Comparison of ENCODE assay signal across 1 cellular context in the genomic region with DNA sequence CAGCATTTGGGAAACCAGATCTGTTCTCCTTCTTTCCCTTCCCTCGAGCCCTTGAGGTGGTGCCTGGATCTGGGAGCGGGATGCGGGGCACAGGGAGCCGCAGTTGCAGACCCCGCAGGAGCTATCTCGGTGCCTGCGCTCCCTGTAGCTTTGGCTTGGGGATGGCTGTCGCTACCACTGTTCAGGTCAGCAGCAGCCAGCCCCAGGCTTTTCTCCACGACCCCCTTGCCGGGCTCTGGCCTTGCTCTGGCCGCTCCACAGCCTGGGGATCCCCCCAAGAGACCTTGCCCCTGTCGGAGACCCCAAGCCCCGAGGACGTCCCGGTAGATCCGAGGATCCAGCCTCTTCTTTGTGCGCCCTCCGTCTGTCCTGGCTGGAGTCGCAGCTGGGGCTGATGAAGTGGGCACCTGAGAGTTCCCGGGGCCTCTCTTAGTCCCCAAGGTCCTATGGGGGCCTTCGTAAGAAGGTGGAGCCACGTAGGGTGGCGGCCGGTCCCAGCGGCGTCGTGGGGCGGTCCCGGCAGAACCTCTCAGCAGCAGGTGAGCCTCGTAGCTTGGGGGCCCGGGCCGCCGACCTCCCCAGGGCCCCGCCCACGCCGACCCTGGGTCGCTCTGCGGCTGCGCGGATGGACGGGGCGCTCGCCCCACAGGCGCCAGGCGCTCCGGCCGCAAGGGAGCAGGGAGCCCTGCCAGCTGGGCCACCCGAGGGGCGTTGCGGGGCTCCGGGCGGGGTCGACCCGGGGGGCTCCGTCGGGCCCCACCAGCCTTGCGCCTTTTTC.
TF ChIP-seq lines count a peak whose summit lies in the region.

No MANE protein-coding gene starts in this region.

TF ChIP-seq in HepG2, 621 proteins besides CTCF, POLR2A, EP300 and RAD21 (continued from another document and continues in another):
- TF ChIP-seq NRL (CRISPR knock-in tag; IDR thresholded peaks at IDR 0.05; ENCODE audit: borderline replicate concordance) (no peak), ZNF598 (CRISPR knock-in tag; IDR thresholded peaks at IDR 0.05; ENCODE audit: borderline replicate concordance) (no peak), ZZZ3 (CRISPR knock-in tag; IDR thresholded peaks at IDR 0.05; ENCODE audit: borderline replicate concordance) (no peak), ZNF839 (CRISPR knock-in tag; IDR thresholded peaks at IDR 0.05; ENCODE audit: borderline replicate concordance) (no peak), ZNF260 (CRISPR knock-in tag; IDR thresholded peaks at IDR 0.05; ENCODE audit: borderline replicate concordance, low read depth) (no peak), GLI4 (CRISPR knock-in tag; IDR thresholded peaks at IDR 0.05; ENCODE audit: borderline replicate concordance) (no peak), ZBTB20 (CRISPR knock-in tag; IDR thresholded peaks at IDR 0.05; ENCODE audit: borderline replicate concordance, low read depth) (peak; percentile 13; the same call in 1 of the 2 replicates), THYN1 (CRISPR knock-in tag; IDR thresholded peaks at IDR 0.05; ENCODE audit: borderline replicate concordance, low read depth) (no peak), AHR (CRISPR knock-in tag; IDR thresholded peaks at IDR 0.05) (no peak), ZNF232 (CRISPR knock-in tag; IDR thresholded peaks at IDR 0.05; ENCODE audit: borderline replicate concordance) (no peak), ZNF354B (CRISPR knock-in tag; IDR thresholded peaks at IDR 0.05) (no peak), E2F2 (CRISPR knock-in tag; IDR thresholded peaks at IDR 0.05; ENCODE audit: borderline replicate concordance) (no peak), REL (CRISPR knock-in tag; conservative IDR thresholded peaks at IDR 0.05) (0 out of 2 replicates have a peak, but pooled peaks have one; percentile 22), ZNF468 (CRISPR knock-in tag; IDR thresholded peaks at IDR 0.05) (no peak), ZBTB1 (CRISPR knock-in tag; IDR thresholded peaks at IDR 0.05; ENCODE audit: borderline replicate concordance) (no peak), ZFP37 (CRISPR knock-in tag; IDR thresholded peaks at IDR 0.05; ENCODE audit: borderline replicate concordance) (no peak), PCBP1 (IDR thresholded peaks at IDR 0.05; ENCODE audit: borderline replicate concordance, low read depth, low read length) (no peak), ZNF44 (CRISPR knock-in tag; IDR thresholded peaks at IDR 0.05) (no peak), ZBTB44 (CRISPR knock-in tag; IDR thresholded peaks at IDR 0.05) (no peak), ZNF850 (CRISPR knock-in tag; conservative IDR thresholded peaks at IDR 0.05) (no peak), ZNF256 (CRISPR knock-in tag; conservative IDR thresholded peaks at IDR 0.05) (no peak), SRSF4 (IDR thresholded peaks at IDR 0.05; ENCODE audit: low read depth, low read length, poor library complexity, severe bottlenecking) (no peak), ZNF713 (CRISPR knock-in tag; IDR thresholded peaks at IDR 0.05) (no peak), SIN3B (IDR thresholded peaks at IDR 0.05; ENCODE audit: low read length) (no peak), SOX13 (IDR thresholded peaks at IDR 0.05) (no peak), SOX13 (CRISPR knock-in tag; conservative IDR thresholded peaks at IDR 0.05 in 1 of 2, IDR thresholded peaks at IDR 0.05 in 1 of 2) (no peak; a peak in 1 of 4 replicates), PTBP1 (IDR thresholded peaks at IDR 0.05; ENCODE audit: low read depth, low read length, poor library complexity, severe bottlenecking) (peak; percentile 23), IKZF1 (IDR thresholded peaks at IDR 0.05) (no peak), POLR2G (IDR thresholded peaks at IDR 0.05; ENCODE audit: low read depth, low read length) (peak; percentile 73; the same call in 1 of the 2 replicates), NONO (IDR thresholded peaks at IDR 0.05) (no peak), NONO (CRISPR knock-in tag; conservative IDR thresholded peaks at IDR 0.05) (no peak), TOPORS (CRISPR knock-in tag; IDR thresholded peaks at IDR 0.05) (no peak), ZNF550 (CRISPR knock-in tag; IDR thresholded peaks at IDR 0.05; ENCODE audit: borderline replicate concordance) (no peak), NFE2L2 (IDR thresholded peaks at IDR 0.05; ENCODE audit: low read length) (no peak), MEIS1 (CRISPR knock-in tag; IDR thresholded peaks at IDR 0.05; ENCODE audit: borderline replicate concordance) (peak; percentile 26; the same call in 1 of the 2 replicates), SRSF1 (optimal IDR thresholded peaks at IDR 0.05; ENCODE audit: low read depth, low read length) (peak; percentile 42), CCDC6 (CRISPR knock-in tag; IDR thresholded peaks at IDR 0.05) (peak; percentile 61; the same call in 1 of the 2 replicates)
- TF ChIP-seq, protein P1, sequence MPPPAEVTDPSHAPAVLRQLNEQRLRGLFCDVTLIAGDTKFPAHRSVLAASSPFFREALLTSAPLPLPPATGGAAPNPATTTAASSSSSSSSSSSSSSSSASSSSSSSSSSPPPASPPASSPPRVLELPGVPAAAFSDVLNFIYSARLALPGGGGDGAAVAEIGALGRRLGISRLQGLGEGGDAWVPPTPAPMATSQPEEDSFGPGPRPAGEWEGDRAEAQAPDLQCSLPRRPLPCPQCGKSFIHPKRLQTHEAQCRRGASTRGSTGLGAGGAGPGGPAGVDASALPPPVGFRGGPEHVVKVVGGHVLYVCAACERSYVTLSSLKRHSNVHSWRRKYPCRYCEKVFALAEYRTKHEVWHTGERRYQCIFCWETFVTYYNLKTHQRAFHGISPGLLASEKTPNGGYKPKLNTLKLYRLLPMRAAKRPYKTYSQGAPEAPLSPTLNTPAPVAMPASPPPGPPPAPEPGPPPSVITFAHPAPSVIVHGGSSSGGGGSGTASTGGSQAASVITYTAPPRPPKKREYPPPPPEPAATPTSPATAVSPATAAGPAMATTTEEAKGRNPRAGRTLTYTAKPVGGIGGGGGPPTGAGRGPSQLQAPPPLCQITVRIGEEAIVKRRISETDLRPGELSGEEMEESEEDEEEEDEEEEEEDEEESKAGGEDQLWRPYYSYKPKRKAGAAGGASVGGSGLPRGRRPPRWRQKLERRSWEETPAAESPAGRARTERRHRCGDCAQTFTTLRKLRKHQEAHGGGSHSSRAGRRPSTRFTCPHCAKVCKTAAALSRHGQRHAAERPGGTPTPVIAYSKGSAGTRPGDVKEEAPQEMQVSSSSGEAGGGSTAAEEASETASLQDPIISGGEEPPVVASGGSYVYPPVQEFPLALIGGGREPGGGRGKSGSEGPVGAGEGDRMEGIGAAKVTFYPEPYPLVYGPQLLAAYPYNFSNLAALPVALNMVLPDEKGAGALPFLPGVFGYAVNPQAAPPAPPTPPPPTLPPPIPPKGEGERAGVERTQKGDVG (CRISPR knock-in tag; IDR thresholded peaks at IDR 0.05; ENCODE audit: borderline replicate concordance), result peak; percentile 43; the same call in 1 of the 2 replicates
- TF ChIP-seq, protein P2, sequence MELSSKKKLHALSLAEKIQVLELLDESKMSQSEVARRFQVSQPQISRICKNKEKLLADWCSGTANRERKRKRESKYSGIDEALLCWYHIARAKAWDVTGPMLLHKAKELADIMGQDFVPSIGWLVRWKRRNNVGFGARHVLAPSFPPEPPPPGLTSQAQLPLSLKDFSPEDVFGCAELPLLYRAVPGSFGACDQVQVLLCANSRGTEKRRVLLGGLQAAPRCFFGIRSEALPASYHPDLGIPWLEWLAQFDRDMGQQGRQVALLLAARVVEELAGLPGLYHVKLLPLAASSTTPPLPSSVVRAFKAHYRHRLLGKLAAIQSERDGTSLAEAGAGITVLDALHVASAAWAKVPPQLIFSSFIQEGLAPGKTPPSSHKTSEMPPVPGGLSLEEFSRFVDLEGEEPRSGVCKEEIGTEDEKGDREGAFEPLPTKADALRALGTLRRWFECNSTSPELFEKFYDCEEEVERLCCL (CRISPR knock-in tag; IDR thresholded peaks at IDR 0.05; ENCODE audit: borderline replicate concordance), result no peak
- TF ChIP-seq, protein P3, sequence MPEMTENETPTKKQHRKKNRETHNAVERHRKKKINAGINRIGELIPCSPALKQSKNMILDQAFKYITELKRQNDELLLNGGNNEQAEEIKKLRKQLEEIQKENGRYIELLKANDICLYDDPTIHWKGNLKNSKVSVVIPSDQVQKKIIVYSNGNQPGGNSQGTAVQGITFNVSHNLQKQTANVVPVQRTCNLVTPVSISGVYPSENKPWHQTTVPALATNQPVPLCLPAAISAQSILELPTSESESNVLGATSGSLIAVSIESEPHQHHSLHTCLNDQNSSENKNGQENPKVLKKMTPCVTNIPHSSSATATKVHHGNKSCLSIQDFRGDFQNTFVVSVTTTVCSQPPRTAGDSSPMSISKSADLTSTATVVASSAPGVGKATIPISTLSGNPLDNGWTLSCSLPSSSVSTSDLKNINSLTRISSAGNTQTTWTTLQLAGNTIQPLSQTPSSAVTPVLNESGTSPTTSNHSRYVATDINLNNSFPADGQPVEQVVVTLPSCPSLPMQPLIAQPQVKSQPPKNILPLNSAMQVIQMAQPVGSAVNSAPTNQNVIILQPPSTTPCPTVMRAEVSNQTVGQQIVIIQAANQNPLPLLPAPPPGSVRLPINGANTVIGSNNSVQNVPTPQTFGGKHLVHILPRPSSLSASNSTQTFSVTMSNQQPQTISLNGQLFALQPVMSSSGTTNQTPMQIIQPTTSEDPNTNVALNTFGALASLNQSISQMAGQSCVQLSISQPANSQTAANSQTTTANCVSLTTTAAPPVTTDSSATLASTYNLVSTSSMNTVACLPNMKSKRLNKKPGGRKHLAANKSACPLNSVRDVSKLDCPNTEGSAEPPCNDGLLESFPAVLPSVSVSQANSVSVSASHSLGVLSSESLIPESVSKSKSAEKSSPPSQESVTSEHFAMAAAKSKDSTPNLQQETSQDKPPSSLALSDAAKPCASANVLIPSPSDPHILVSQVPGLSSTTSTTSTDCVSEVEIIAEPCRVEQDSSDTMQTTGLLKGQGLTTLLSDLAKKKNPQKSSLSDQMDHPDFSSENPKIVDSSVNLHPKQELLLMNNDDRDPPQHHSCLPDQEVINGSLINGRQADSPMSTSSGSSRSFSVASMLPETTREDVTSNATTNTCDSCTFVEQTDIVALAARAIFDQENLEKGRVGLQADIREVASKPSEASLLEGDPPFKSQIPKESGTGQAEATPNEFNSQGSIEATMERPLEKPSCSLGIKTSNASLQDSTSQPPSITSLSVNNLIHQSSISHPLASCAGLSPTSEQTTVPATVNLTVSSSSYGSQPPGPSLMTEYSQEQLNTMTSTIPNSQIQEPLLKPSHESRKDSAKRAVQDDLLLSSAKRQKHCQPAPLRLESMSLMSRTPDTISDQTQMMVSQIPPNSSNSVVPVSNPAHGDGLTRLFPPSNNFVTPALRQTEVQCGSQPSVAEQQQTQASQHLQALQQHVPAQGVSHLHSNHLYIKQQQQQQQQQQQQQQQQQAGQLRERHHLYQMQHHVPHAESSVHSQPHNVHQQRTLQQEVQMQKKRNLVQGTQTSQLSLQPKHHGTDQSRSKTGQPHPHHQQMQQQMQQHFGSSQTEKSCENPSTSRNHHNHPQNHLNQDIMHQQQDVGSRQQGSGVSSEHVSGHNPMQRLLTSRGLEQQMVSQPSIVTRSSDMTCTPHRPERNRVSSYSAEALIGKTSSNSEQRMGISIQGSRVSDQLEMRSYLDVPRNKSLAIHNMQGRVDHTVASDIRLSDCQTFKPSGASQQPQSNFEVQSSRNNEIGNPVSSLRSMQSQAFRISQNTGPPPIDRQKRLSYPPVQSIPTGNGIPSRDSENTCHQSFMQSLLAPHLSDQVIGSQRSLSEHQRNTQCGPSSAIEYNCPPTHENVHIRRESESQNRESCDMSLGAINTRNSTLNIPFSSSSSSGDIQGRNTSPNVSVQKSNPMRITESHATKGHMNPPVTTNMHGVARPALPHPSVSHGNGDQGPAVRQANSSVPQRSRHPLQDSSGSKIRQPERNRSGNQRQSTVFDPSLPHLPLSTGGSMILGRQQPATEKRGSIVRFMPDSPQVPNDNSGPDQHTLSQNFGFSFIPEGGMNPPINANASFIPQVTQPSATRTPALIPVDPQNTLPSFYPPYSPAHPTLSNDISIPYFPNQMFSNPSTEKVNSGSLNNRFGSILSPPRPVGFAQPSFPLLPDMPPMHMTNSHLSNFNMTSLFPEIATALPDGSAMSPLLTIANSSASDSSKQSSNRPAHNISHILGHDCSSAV (CRISPR knock-in tag; IDR thresholded peaks at IDR 0.05; ENCODE audit: borderline replicate concordance), result no peak
- TF ChIP-seq, protein P4, sequence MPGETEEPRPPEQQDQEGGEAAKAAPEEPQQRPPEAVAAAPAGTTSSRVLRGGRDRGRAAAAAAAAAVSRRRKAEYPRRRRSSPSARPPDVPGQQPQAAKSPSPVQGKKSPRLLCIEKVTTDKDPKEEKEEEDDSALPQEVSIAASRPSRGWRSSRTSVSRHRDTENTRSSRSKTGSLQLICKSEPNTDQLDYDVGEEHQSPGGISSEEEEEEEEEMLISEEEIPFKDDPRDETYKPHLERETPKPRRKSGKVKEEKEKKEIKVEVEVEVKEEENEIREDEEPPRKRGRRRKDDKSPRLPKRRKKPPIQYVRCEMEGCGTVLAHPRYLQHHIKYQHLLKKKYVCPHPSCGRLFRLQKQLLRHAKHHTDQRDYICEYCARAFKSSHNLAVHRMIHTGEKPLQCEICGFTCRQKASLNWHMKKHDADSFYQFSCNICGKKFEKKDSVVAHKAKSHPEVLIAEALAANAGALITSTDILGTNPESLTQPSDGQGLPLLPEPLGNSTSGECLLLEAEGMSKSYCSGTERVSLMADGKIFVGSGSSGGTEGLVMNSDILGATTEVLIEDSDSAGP (CRISPR knock-in tag; IDR thresholded peaks at IDR 0.05; ENCODE audit: borderline replicate concordance), result no peak
